In genomic region chr15:95990833-95991232, GRCh38 we compare ENCODE assay signal across 21 cellular contexts.
DNase-seq lines count a peak whose midpoint lies in the region; ATAC-seq and TF ChIP-seq lines count a peak whose summit lies in the region.
"Had no signal": no experiment of that assay in that cellular context is flagged by ENCODE, and none has a peak within 500 bp of the region (broad histone marks: within the 10 kb centered on the region; RNA-seq: fewer than 3 reads in every experiment).

No MANE protein-coding gene starts in this region.

- H3K4me3 Mint-ChIP-seq in activated CD8-positive, alpha-beta T cell treated with anti-CD3 and anti-CD28 coated beads for 36 hours: no peak overlapping the region
- no peak overlapping the region for H3K4me3 Mint-ChIP-seq in activated CD8-positive, alpha-beta T cell treated with anti-CD3 and anti-CD28 coated beads, Interleukin-2, amount 10 ng/mL, durations not matched to agents 7 days and 5 days
- H3K4me3 Mint-ChIP-seq: brain; CD8-positive, alpha-beta T cell; dendritic cell treated with granulocyte-macrophage colony-stimulating factor and Interleukin-4, amounts not matched to agents 40 ng/mL and 50 ng/mL, for 4 days; memory B cell had no signal

- TF ChIP-seq CTCF in activated CD8-positive, alpha-beta T cell treated with anti-CD3 and anti-CD28 coated beads for 36 hours (IDR thresholded peaks at IDR 0.05): no peak
- no peak for TF ChIP-seq CTCF in HL-60 (IDR thresholded peaks at IDR 0.05; ENCODE audit: insufficient read depth, low read length)
- no peak for TF ChIP-seq CTCF in astrocyte of the spinal cord (IDR thresholded peaks at IDR 0.05; ENCODE audit: low read depth, low read length)
- no peak for TF ChIP-seq CTCF in PC-3 (conservative IDR thresholded peaks at IDR 0.05; ENCODE audit: low read depth, low read length)
- TF ChIP-seq CTCF in spleen (IDR thresholded peaks at IDR 0.05 in 8 of 11, conservative IDR thresholded peaks at IDR 0.05 in 3 of 11): no peak

- TF ChIP-seq POLR2A in spleen (IDR thresholded peaks at IDR 0.05): no peak

- in situ Hi-C loops in astrocyte of the spinal cord (cut with HindIII; ENCODE audit: low sequenced_read_pairs): no loop called here

- H3K36me3 Mint-ChIP-seq in activated CD8-positive, alpha-beta T cell treated with anti-CD3 and anti-CD28 coated beads for 36 hours (ENCODE audit: low read depth): no peaks in the 10 kb centered on the region
- no peaks in the 10 kb centered on the region for H3K36me3 Mint-ChIP-seq in activated CD8-positive, alpha-beta T cell treated with anti-CD3 and anti-CD28 coated beads, Interleukin-2, amount 10 ng/mL, durations not matched to agents 7 days and 5 days (ENCODE audit: low read depth)
- H3K36me3 Mint-ChIP-seq: brain; CD8-positive, alpha-beta T cell; memory B cell had no signal

- H3F3A ChIP-seq in PC-3 (ENCODE audit: low read length, unreplicated experiment): no peaks in the 10 kb centered on the region

- BruUV-seq in PC-3 (replicated peaks; lab: Mats Ljungman, UMichigan): no TSS peak

- WGBS in spleen, 5 donors: 63 to 73% (median 66%) methylated on average over 4 of the region's 4 CpGs

- DNase-seq in activated CD8-positive, alpha-beta T cell treated with anti-CD3 and anti-CD28 coated beads for 36 hours: peak; percentile 31
- DNase-seq in activated CD8-positive, alpha-beta T cell treated with anti-CD3 and anti-CD28 coated beads, Interleukin-2, amount 10 ng/mL, durations not matched to agents 7 days and 5 days: no peak
- peak; percentile 17 to 68 for DNase-seq in HL-60 (ENCODE audit: low read depth in 1 of 2, low spot score in 1 of 2)
- DNase-seq in astrocyte of the spinal cord (ENCODE audit: low read depth, low spot score): peak; percentile 21
- peak; percentile 26 for DNase-seq in stimulated activated CD8-positive, alpha-beta memory T cell treated with anti-CD3 and anti-CD28 coated beads, Interleukin-4, amount 100 ng/mL, for 48 hours
- no peak for DNase-seq in SK-N-DZ (ENCODE audit: low spot score)
- no peak for DNase-seq in PC-3
- DNase-seq in spleen: no peak
- DNase-seq: activated naive CD4-positive, alpha-beta T cell treated with Interleukin-2 at 50 U/mL for 16 hours; CD8-positive, alpha-beta T cell; H7; head of caudate nucleus; islet precursor cell; NCI-H2029 treated with DMSO at 0.1 percent for 48 hours; NCI-H526 treated with DMSO at 0.1 percent for 48 hours; PC-9; SW 1271 had no signal

- no peak overlapping the region for H2AFZ ChIP-seq in PC-3 (ENCODE audit: low read length)
- H2AFZ ChIP-seq: PC-9 had no signal

- peaks cover 12% of the 10 kb centered on the region for H3K4me1 ChIP-seq in PC-3 (ENCODE audit: insufficient read depth, low read length)
- H3K4me1 ChIP-seq in spleen: no peaks in the 10 kb centered on the region

- H3K36me3 ChIP-seq in PC-3 (ENCODE audit: low read depth, low read length) (no peaks in the 10 kb centered on the region), spleen (no peaks in the 10 kb centered on the region)
- H3K36me3 ChIP-seq: esophagus muscularis mucosa had no signal

- no peak overlapping the region for H3K9ac ChIP-seq in PC-3 (ENCODE audit: low read length)

- peaks cover 5% of the 10 kb centered on the region for H3K4me1 Mint-ChIP-seq in activated CD8-positive, alpha-beta T cell treated with anti-CD3 and anti-CD28 coated beads for 36 hours (ENCODE audit: low read depth)
- H3K4me1 Mint-ChIP-seq in activated CD8-positive, alpha-beta T cell treated with anti-CD3 and anti-CD28 coated beads, Interleukin-2, amount 10 ng/mL, durations not matched to agents 7 days and 5 days (ENCODE audit: low read depth): peaks cover 19% of the 10 kb centered on the region
- H3K4me1 Mint-ChIP-seq: memory B cell had no signal

- intact Hi-C loops in activated CD8-positive, alpha-beta T cell treated with anti-CD3 and anti-CD28 coated beads for 36 hours (cut with micrococcal nuclease): no loop called here
- intact Hi-C loops in PC-3 (cut with micrococcal nuclease): no loop called here
- intact Hi-C loops in spleen (cut with DNase I; ENCODE audit: low total_unique reads): no loop called here

- no peaks in the 10 kb centered on the region for H3K79me2 ChIP-seq in PC-3 (ENCODE audit: low read length)

- peaks cover 31% of the 10 kb centered on the region for H3K27me3 Mint-ChIP-seq in activated CD8-positive, alpha-beta T cell treated with anti-CD3 and anti-CD28 coated beads for 36 hours
- H3K27me3 Mint-ChIP-seq in activated CD8-positive, alpha-beta T cell treated with anti-CD3 and anti-CD28 coated beads, Interleukin-2, amount 10 ng/mL, durations not matched to agents 7 days and 5 days (ENCODE audit: low read depth): peaks cover 30% of the 10 kb centered on the region
- H3K27me3 Mint-ChIP-seq: brain had no signal

- no peaks in the 10 kb centered on the region for H3K9me3 Mint-ChIP-seq in activated CD8-positive, alpha-beta T cell treated with anti-CD3 and anti-CD28 coated beads for 36 hours
- no peaks in the 10 kb centered on the region for H3K9me3 Mint-ChIP-seq in activated CD8-positive, alpha-beta T cell treated with anti-CD3 and anti-CD28 coated beads, Interleukin-2, amount 10 ng/mL, durations not matched to agents 7 days and 5 days (ENCODE audit: insufficient read depth)
- H3K9me3 Mint-ChIP-seq: brain; CD8-positive, alpha-beta T cell; dendritic cell treated with granulocyte-macrophage colony-stimulating factor and Interleukin-4, amounts not matched to agents 40 ng/mL and 50 ng/mL, for 4 days had no signal

- H3K9me2 ChIP-seq in PC-3 (replicated peaks; ENCODE audit: low read length): no peaks in the 10 kb centered on the region

- POLR2A ChIA-PET in activated CD8-positive, alpha-beta T cell treated with anti-CD3 and anti-CD28 coated beads for 36 hours (lab: Charles Lee): no interaction called here
- POLR2A ChIA-PET in activated CD8-positive, alpha-beta T cell treated with anti-CD3 and anti-CD28 coated beads, Interleukin-2, amount 10 ng/mL, durations not matched to agents 7 days and 5 days (lab: Charles Lee): no interaction called here
- POLR2A ChIA-PET in PC-3 (lab: Charles Lee; ENCODE audit: unreplicated experiment): no interaction called here

- no peak overlapping the region for H3K27ac ChIP-seq in HL-60 (replicated peaks)
- no peak overlapping the region for H3K27ac ChIP-seq in PC-3 (ENCODE audit: low read length)
- H3K27ac ChIP-seq in spleen: no peak overlapping the region
- H3K27ac ChIP-seq: esophagus muscularis mucosa, PC-9 had no signal

- no peak overlapping the region for H3K4me2 ChIP-seq in PC-3 (ENCODE audit: low read length)
- H3K4me2 ChIP-seq: PC-9 had no signal

- H3K4me3 ChIP-seq in HL-60 (replicated peaks; ENCODE audit: insufficient read depth, low read length) (no peak overlapping the region), astrocyte of the spinal cord (ENCODE audit: low read depth, low read length) (no peak overlapping the region), PC-3 (ENCODE audit: low read length) (no peak overlapping the region), spleen (no peak overlapping the region)
- H3K4me3 ChIP-seq: esophagus muscularis mucosa, PC-9 had no signal

- no peaks in the 10 kb centered on the region for H4K20me1 ChIP-seq in PC-3 (ENCODE audit: low read length)

- H3K27me3 ChIP-seq in HL-60 (ENCODE audit: insufficient read depth, poor library complexity, severe bottlenecking): no peaks in the 10 kb centered on the region
- H3K27me3 ChIP-seq in PC-3 (ENCODE audit: low read length): no peaks in the 10 kb centered on the region
- peaks cover 0 to 10% (median 0%) of the 10 kb centered on the region in 7 donors for H3K27me3 ChIP-seq in spleen (replicated peaks in 1 of 7)
- H3K27me3 ChIP-seq: esophagus muscularis mucosa had no signal

- no peaks in the 10 kb centered on the region for H3K9me3 ChIP-seq in PC-3 (ENCODE audit: low read length)
- H3K9me3 ChIP-seq in spleen: no peaks in the 10 kb centered on the region
- H3K9me3 ChIP-seq: esophagus muscularis mucosa had no signal

- no peak overlapping the region for H3K27ac Mint-ChIP-seq in activated CD8-positive, alpha-beta T cell treated with anti-CD3 and anti-CD28 coated beads for 36 hours
- H3K27ac Mint-ChIP-seq in activated CD8-positive, alpha-beta T cell treated with anti-CD3 and anti-CD28 coated beads, Interleukin-2, amount 10 ng/mL, durations not matched to agents 7 days and 5 days: no peak overlapping the region
- H3K27ac Mint-ChIP-seq: brain; CD8-positive, alpha-beta T cell; dendritic cell treated with granulocyte-macrophage colony-stimulating factor and Interleukin-4, amounts not matched to agents 40 ng/mL and 50 ng/mL, for 4 days; memory B cell had no signal

- ATAC-seq in activated CD8-positive, alpha-beta T cell treated with anti-CD3 and anti-CD28 coated beads for 36 hours: no peak
- ATAC-seq in activated CD8-positive, alpha-beta T cell treated with anti-CD3 and anti-CD28 coated beads, Interleukin-2, amount 10 ng/mL, durations not matched to agents 7 days and 5 days: no peak
- ATAC-seq in PC-3: no peak
- ATAC-seq: CD8-positive, alpha-beta T cell had no signal

- CTCF ChIA-PET in activated CD8-positive, alpha-beta T cell treated with anti-CD3 and anti-CD28 coated beads for 36 hours (lab: Charles Lee): no interaction called here
- CTCF ChIA-PET in activated CD8-positive, alpha-beta T cell treated with anti-CD3 and anti-CD28 coated beads, Interleukin-2, amount 10 ng/mL, durations not matched to agents 7 days and 5 days (lab: Charles Lee): no interaction called here
- CTCF ChIA-PET in PC-3 (lab: Charles Lee): no interaction called here

Comparison
In these comparisons a context has a peak if more than half of its experiments do, and no peak if none do; other contexts are left out.
1. DNase-seq: peak in activated CD8-positive, alpha-beta T cell treated with anti-CD3 and anti-CD28 coated beads for 36 hours (single experiment), HL-60 (2 of 2), astrocyte of the spinal cord (single experiment) and stimulated activated CD8-positive, alpha-beta memory T cell treated with anti-CD3 and anti-CD28 coated beads, Interleukin-4, amount 100 ng/mL, for 48 hours (single experiment); none in activated CD8-positive, alpha-beta T cell treated with anti-CD3 and anti-CD28 coated beads, Interleukin-2, amount 10 ng/mL, durations not matched to agents 7 days and 5 days (single experiment), SK-N-DZ (single experiment), PC-3 (single experiment) and spleen (single experiment).